In the genomic region with DNA sequence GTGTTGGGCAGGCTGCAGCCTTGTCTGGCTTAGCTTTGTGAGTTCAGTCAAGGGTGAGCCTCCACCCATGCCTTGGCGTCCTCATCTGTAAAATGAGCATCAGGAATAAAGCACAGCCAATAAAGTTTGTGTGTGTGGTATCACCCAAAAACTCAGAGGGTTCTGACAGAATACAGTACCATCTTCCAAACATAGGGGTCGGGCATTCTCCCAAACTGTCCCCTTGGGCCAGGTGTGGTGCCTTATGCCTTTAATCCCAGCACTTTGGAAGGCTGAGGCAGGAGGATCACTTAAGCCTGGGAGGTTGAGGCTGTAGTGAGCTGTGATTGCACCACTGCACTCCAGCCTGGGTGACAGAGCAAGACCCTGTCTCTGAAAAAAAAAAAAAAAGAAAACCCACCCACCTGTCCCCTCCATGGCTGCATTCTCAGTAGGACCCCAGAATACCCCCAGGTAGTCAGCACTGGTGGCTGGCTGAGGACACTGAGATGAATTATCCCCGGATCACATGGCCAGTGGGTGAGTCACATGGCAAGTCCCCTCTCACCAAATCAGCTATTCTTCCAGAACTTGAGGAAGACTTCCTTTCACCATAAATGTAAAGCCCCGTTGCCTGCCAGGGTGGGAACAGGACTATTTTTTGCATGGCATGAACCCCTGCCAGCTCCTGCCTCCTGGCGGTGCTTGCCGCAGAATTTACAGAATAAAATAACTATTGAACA, we compare ENCODE assay signal across 1 cellular context.
A peak's percentile ranks its signal among the peaks of the same experiment; 100 is the strongest.
TF ChIP-seq lines count a peak whose summit lies in the region.

No MANE protein-coding gene starts in this region.

TF ChIP-seq in K562, 482 proteins besides CTCF, POLR2A, EP300 and RAD21:
- TF ChIP-seq PHF8 (IDR thresholded peaks at IDR 0.05; ENCODE audit: borderline replicate concordance, low read length), result no peak
- TF ChIP-seq, protein P1, sequence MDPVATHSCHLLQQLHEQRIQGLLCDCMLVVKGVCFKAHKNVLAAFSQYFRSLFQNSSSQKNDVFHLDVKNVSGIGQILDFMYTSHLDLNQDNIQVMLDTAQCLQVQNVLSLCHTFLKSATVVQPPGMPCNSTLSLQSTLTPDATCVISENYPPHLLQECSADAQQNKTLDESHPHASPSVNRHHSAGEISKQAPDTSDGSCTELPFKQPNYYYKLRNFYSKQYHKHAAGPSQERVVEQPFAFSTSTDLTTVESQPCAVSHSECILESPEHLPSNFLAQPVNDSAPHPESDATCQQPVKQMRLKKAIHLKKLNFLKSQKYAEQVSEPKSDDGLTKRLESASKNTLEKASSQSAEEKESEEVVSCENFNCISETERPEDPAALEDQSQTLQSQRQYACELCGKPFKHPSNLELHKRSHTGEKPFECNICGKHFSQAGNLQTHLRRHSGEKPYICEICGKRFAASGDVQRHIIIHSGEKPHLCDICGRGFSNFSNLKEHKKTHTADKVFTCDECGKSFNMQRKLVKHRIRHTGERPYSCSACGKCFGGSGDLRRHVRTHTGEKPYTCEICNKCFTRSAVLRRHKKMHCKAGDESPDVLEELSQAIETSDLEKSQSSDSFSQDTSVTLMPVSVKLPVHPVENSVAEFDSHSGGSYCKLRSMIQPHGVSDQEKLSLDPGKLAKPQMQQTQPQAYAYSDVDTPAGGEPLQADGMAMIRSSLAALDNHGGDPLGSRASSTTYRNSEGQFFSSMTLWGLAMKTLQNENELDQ (CRISPR knock-in tag; IDR thresholded peaks at IDR 0.05; ENCODE audit: borderline replicate concordance), result no peak
- 0 out of 2 replicates have a peak, but pooled peaks have one; percentile 8 for TF ChIP-seq JUND (IDR thresholded peaks at IDR 0.05; ENCODE audit: borderline replicate concordance, low read depth, low read length)
- TF ChIP-seq JUND (tag; IDR thresholded peaks at IDR 0.05; ENCODE audit: borderline replicate concordance, low read depth, low read length), result no peak
- no peak for TF ChIP-seq LCOR (CRISPR knock-in tag; IDR thresholded peaks at IDR 0.05)
- TF ChIP-seq RAD51 (IDR thresholded peaks at IDR 0.05; ENCODE audit: borderline replicate concordance, low read depth), result peak; percentile 79
- TF ChIP-seq, protein P2, sequence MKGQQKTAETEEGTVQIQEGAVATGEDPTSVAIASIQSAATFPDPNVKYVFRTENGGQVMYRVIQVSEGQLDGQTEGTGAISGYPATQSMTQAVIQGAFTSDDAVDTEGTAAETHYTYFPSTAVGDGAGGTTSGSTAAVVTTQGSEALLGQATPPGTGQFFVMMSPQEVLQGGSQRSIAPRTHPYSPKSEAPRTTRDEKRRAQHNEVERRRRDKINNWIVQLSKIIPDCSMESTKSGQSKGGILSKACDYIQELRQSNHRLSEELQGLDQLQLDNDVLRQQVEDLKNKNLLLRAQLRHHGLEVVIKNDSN (CRISPR knock-in tag; IDR thresholded peaks at IDR 0.05), result peak; percentile 55
- peak; percentile 51 for TF ChIP-seq L3MBTL2 (IDR thresholded peaks at IDR 0.05)
- TF ChIP-seq SMARCA4 (IDR thresholded peaks at IDR 0.05), result no peak
- TF ChIP-seq CBFA2T2 (conservative IDR thresholded peaks at IDR 0.05), result 0 out of 2 replicates have a peak, but pooled peaks have one; percentile 5
- TF ChIP-seq, protein P3, sequence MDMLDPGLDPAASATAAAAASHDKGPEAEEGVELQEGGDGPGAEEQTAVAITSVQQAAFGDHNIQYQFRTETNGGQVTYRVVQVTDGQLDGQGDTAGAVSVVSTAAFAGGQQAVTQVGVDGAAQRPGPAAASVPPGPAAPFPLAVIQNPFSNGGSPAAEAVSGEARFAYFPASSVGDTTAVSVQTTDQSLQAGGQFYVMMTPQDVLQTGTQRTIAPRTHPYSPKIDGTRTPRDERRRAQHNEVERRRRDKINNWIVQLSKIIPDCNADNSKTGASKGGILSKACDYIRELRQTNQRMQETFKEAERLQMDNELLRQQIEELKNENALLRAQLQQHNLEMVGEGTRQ (CRISPR knock-in tag; IDR thresholded peaks at IDR 0.05), result peak; percentile 64
- no peak for TF ChIP-seq GTF2A2 (tag; IDR thresholded peaks at IDR 0.05)
- 0 out of 2 replicates have a peak, but pooled peaks have one; percentile 35 for TF ChIP-seq MGA (IDR thresholded peaks at IDR 0.05)
TF ChIP-seq in K562: peak in this region for 7.
